In the genomic region with DNA sequence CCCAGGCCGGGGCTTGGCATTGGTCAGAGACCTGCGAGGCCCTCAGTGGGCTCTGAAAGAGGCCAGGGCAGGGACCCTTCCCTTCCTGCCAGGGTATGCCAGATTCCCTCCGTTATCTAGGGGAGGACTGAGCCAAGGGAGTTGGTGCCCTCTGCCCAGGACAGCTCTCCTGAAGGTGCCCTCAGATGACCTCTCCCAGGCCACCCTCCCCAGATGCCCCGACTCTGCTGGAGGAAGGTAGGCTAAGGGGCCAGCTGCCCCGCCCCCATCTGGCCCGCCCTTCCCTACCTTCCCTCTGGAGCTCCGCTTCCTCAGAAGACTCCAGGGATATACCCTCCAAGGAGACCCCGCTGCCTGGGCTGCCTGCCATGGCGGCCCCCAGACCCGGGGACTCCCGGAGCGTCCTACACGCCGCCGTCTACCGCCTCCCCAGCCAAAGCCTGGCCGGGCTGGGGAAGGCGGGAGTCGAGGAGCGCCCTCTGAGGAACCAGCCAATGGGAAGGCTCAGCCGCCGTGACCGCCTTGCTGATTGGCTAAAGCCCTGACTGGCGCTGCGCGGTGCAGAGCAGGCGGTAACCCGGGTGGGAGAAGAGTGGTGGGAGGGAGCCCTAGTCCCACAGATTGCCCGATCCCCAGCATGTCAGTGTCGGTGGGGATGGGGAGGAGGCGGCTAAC, we compare ENCODE assay signal across 8 cellular contexts. TPM values are rescaled to one million over a fixed set of nuclear protein-coding genes. Genes with fewer than 3 reads are reported as not detected.
DNase-seq lines count a peak whose midpoint lies in the region; ATAC-seq and TF ChIP-seq lines count a peak whose summit lies in the region.

No MANE protein-coding gene starts in this region.

- peaks cover 0 to 3% (median 0%) of the 10 kb centered on the region in 9 donors for H3K27me3 ChIP-seq in heart left ventricle
- H3K27me3 ChIP-seq in parathyroid adenoma (ENCODE audit: control insufficient read depth, insufficient read depth, low read length): no peaks in the 10 kb centered on the region
- H3K27me3 ChIP-seq in thyroid gland: no peaks in the 10 kb centered on the region

- WGBS in heart left ventricle, 4 donors: 0 to 2% (median 2%) methylated on average over 14 to 31 of the region's 31 CpGs
- 5 to 11% methylated on average over 7 to 10 of the region's 31 CpGs for WGBS in thyroid gland, 2 donors

- H3K36me3 ChIP-seq in heart left ventricle: peaks cover 0 to 15% (median 5%) of the 10 kb centered on the region in 9 donors
- no peaks in the 10 kb centered on the region for H3K36me3 ChIP-seq in parathyroid adenoma (ENCODE audit: control insufficient read depth, insufficient read depth, low read length)
- no peaks in the 10 kb centered on the region for H3K36me3 ChIP-seq in thyroid gland

- peak; percentile 98 for DNase-seq in AG08396 (ENCODE audit: low spot score)
- DNase-seq in GM20000 (ENCODE audit: low spot score): peak; percentile 86
- DNase-seq in NCI-H1436 (lab: John Stamatoyannopoulos, UW): peak; percentile 92
- DNase-seq in T-cell: peak; percentile 61 to 85 (median 74)
- peak; percentile 85 for DNase-seq in activated naive CD8-positive, alpha-beta T cell treated with anti-CD3 and anti-CD28 coated beads, Interleukin-2, amount 50 U/mL, for 24 hours
- peak; percentile 86 to 93 (median 90) for DNase-seq in heart left ventricle
- DNase-seq in thyroid gland: peak; percentile 86 to 87

- no peak for TF ChIP-seq CTCF in GM20000 (IDR thresholded peaks at IDR 0.05; ENCODE audit: extremely low read depth, missing control alignments)
- no peak for TF ChIP-seq CTCF in heart left ventricle (IDR thresholded peaks at IDR 0.05)
- no peak for TF ChIP-seq CTCF in parathyroid adenoma (IDR thresholded peaks at IDR 0.05)
- no peak for TF ChIP-seq CTCF in thyroid gland (IDR thresholded peaks at IDR 0.05)

- ATAC-seq in T-cell (replicated peaks in 1 of 4) (peak; percentile 99 to 100 (median 100)), heart left ventricle (peak; percentile 94 to 98 (median 97))
- ATAC-seq in activated naive CD8-positive, alpha-beta T cell treated with anti-CD3 and anti-CD28 coated beads, Interleukin-2, amount 50 U/mL, for 24 hours: peak; percentile 99

- H3K79me2 ChIP-seq in parathyroid adenoma: peaks cover 34% of the 10 kb centered on the region

- CTCF ChIA-PET in T-cell (lab: Charles Lee): no interaction called here

- H2AFZ ChIP-seq in parathyroid adenoma: peak overlapping the region; percentile 76

- intact Hi-C loops in heart left ventricle (cut with DNase I) (no loop called here), thyroid gland (cut with DNase I) (loop anchor here (10.0 kb wide), 1 partner anchor 224 kb away; a partner anchor contains a TSS)

- TF ChIP-seq POLR2A in heart left ventricle (IDR thresholded peaks at IDR 0.05) (no peak), thyroid gland (IDR thresholded peaks at IDR 0.05) (no peak)

- H3K9me3 ChIP-seq in heart left ventricle: no peaks in the 10 kb centered on the region
- no peaks in the 10 kb centered on the region for H3K9me3 ChIP-seq in parathyroid adenoma (ENCODE audit: control insufficient read depth, low read length)
- H3K9me3 ChIP-seq in thyroid gland: no peaks in the 10 kb centered on the region

- H3K27ac ChIP-seq in heart left ventricle (no peak overlapping the region), parathyroid adenoma (no peak overlapping the region), thyroid gland (no peak overlapping the region)

- no peaks in the 10 kb centered on the region for H3K9me3 Mint-ChIP-seq in T-cell
- H3K9me3 Mint-ChIP-seq in activated naive CD8-positive, alpha-beta T cell treated with anti-CD3 and anti-CD28 coated beads, Interleukin-2, amount 50 U/mL, for 24 hours: no peaks in the 10 kb centered on the region

- POLR2A ChIA-PET in T-cell (lab: Charles Lee): no interaction called here

- peak overlapping the region; percentile 63 for H3K4me2 ChIP-seq in parathyroid adenoma (ENCODE audit: low read length)

- peaks cover 7% of the 10 kb centered on the region for H3K36me3 Mint-ChIP-seq in T-cell
- H3K36me3 Mint-ChIP-seq in activated naive CD8-positive, alpha-beta T cell treated with anti-CD3 and anti-CD28 coated beads, Interleukin-2, amount 50 U/mL, for 24 hours (ENCODE audit: low read depth): no peaks in the 10 kb centered on the region

- H3K4me3 Mint-ChIP-seq in T-cell: peak overlapping the region; percentile 71 to 78 (median 75)
- peak overlapping the region; percentile 65 for H3K4me3 Mint-ChIP-seq in activated naive CD8-positive, alpha-beta T cell treated with anti-CD3 and anti-CD28 coated beads, Interleukin-2, amount 50 U/mL, for 24 hours

- H3K9ac ChIP-seq in parathyroid adenoma: no peak overlapping the region

- peak overlapping the region; percentile 5 to 64 (median 51) for H3K4me3 ChIP-seq in heart left ventricle
- H3K4me3 ChIP-seq in parathyroid adenoma (ENCODE audit: low read depth, low read length): peak overlapping the region; percentile 40
- peak overlapping the region in 2 of 3 donors; percentile 14 to 23 for H3K4me3 ChIP-seq in thyroid gland (replicated peaks in 1 of 3)

- peaks cover 12 to 14% (median 13%) of the 10 kb centered on the region in 3 donors for H3K4me1 Mint-ChIP-seq in T-cell
- H3K4me1 Mint-ChIP-seq in activated naive CD8-positive, alpha-beta T cell treated with anti-CD3 and anti-CD28 coated beads, Interleukin-2, amount 50 U/mL, for 24 hours: peaks cover 15% of the 10 kb centered on the region

- H3K27me3 Mint-ChIP-seq in T-cell: peaks cover 17 to 55% of the 10 kb centered on the region in 2 donors
- peaks cover 13% of the 10 kb centered on the region for H3K27me3 Mint-ChIP-seq in activated naive CD8-positive, alpha-beta T cell treated with anti-CD3 and anti-CD28 coated beads, Interleukin-2, amount 50 U/mL, for 24 hours

- H3K27ac Mint-ChIP-seq in T-cell: no peak overlapping the region
- no peak overlapping the region for H3K27ac Mint-ChIP-seq in activated naive CD8-positive, alpha-beta T cell treated with anti-CD3 and anti-CD28 coated beads, Interleukin-2, amount 50 U/mL, for 24 hours

- H3K4me1 ChIP-seq in heart left ventricle (peaks cover 0 to 20% (median 12%) of the 10 kb centered on the region in 12 donors), parathyroid adenoma (peaks cover 11% of the 10 kb centered on the region), thyroid gland (peaks cover 7 to 17% of the 10 kb centered on the region in 2 donors)

RNA-seq across cellular contexts. Expression of a gene that starts 7.0 kb away (rescaled TPM):
- total RNA-seq in T-cell (1 to 10 TPM; 1.6 to 5.6 (median 3.2) TPM), heart left ventricle (10 to 100 TPM; 10.4 to 22.3 (median 15.4) TPM), thyroid gland (10 to 100 TPM in 1 of 4 donors, 1 to 10 TPM in 3; 6.5 to 30.8 (median 9.0) TPM)
- polyA plus RNA-seq in heart left ventricle: 10 to 100 TPM in 1 of 2 donors, 1 to 10 TPM in 1; 6.7 to 12.8 TPM

RNA-seq across cellular contexts. Expression of a gene that starts 42.0 kb away (rescaled TPM):
- total RNA-seq in T-cell (not detected), heart left ventricle (not detected), thyroid gland (not detected)
- polyA plus RNA-seq in heart left ventricle: not detected

RNA-seq across cellular contexts. Expression of a gene that starts 53.3 kb away (rescaled TPM):
- total RNA-seq in T-cell: not detected
- total RNA-seq in heart left ventricle: 10 to 100 TPM in 7 of 9 donors, 1 to 10 TPM in 2; 7.3 to 85.8 (median 19.9) TPM
- 10 to 100 TPM; 15.5 to 37.2 TPM for polyA plus RNA-seq in heart left ventricle
- 10 to 100 TPM in 1 of 4 donors, 1 to 10 TPM in 3; 1.5 to 22.5 (median 2.2) TPM for total RNA-seq in thyroid gland

RNA-seq across cellular contexts. Expression of a gene that starts 53.4 kb away (rescaled TPM):
- total RNA-seq in T-cell: not detected
- not detected for total RNA-seq in heart left ventricle
- polyA plus RNA-seq in heart left ventricle: not detected
- total RNA-seq in thyroid gland: 1 to 10 TPM in 1 of 4 donors, not detected in 3; 2.2 TPM
